Comparison of ENCODE assay signal across 35 cellular contexts in genomic region chr4:122481766-122482405, GRCh38. TPM values are rescaled to one million over a fixed set of nuclear protein-coding genes. Genes with fewer than 3 reads are reported as not detected.
DNase-seq lines count a peak whose midpoint lies in the region; ATAC-seq and TF ChIP-seq lines count a peak whose summit lies in the region.
"Had no signal": no experiment of that assay in that cellular context is flagged by ENCODE, and none has a peak within 500 bp of the region (broad histone marks: within the 10 kb centered on the region; RNA-seq: fewer than 3 reads in every experiment).

No MANE protein-coding gene starts in this region.

- H3K9me3 ChIP-seq in hepatocyte (ENCODE audit: low read depth) = no peaks in the 10 kb centered on the region
- H3K9me3 ChIP-seq in mucosa of descending colon = no peaks in the 10 kb centered on the region
- H3K9me3 ChIP-seq: ascending aorta, Peyer's patch, SJSA1 had no signal

- H2AFZ ChIP-seq in ACC112 (ENCODE audit: low read length, unreplicated experiment) = peak overlapping the region; percentile 5
- H2AFZ ChIP-seq in hepatocyte = no peak overlapping the region

- H3K79me2 ChIP-seq in ACC112 (ENCODE audit: control insufficient read depth, insufficient read depth, low read length, unreplicated experiment) = no peaks in the 10 kb centered on the region
- H3K79me2 ChIP-seq in hepatocyte = no peaks in the 10 kb centered on the region

- H3K4me3 Mint-ChIP-seq in HFFc6 = no peak overlapping the region
- H3K4me3 Mint-ChIP-seq: activated naive CD4-positive, alpha-beta T cell treated with anti-CD3 and anti-CD28 coated beads, Interleukin-2, amount 50 U/mL, for 24 hours; activated T-helper 17 cell treated with anti-CD3 and anti-CD28 coated beads, Interleukin-2, amount 50 U/mL, for 72 hours; natural killer cell; T-cell had no signal

- H3K4me1 Mint-ChIP-seq in HFFc6 (ENCODE audit: low read depth) = no peaks in the 10 kb centered on the region; the same call in 1 of the 2 replicates
- H3K4me1 Mint-ChIP-seq: natural killer cell, T-cell had no signal

- no peak overlapping the region for H3K27ac Mint-ChIP-seq in HFFc6
- H3K27ac Mint-ChIP-seq: activated naive CD4-positive, alpha-beta T cell treated with anti-CD3 and anti-CD28 coated beads, Interleukin-2, amount 50 U/mL, for 24 hours; activated T-helper 17 cell treated with anti-CD3 and anti-CD28 coated beads, Interleukin-2, amount 50 U/mL, for 72 hours; natural killer cell; T-cell had no signal

- DNase-seq in HFFc6 = peak; percentile 15
- peak; percentile 58 for DNase-seq in astrocyte of the hippocampus (ENCODE audit: low read depth, low spot score)
- peak; percentile 6 for DNase-seq in hepatocyte (ENCODE audit: low spot score)
- no peak for DNase-seq in SIG-M5 (lab: John Stamatoyannopoulos, UW)
- no peak for DNase-seq in nucleus accumbens (lab: John Stamatoyannopoulos, UW)
- no peak for DNase-seq in mucosa of descending colon
- DNase-seq: 8988T; activated CD4-positive, alpha-beta T cell treated with anti-CD3 and anti-CD28 coated beads, Interleukin-2, amount 50 U/mL, for 48 hours; activated CD8-positive, alpha-beta memory T cell treated with anti-CD3 and anti-CD28 coated beads, Interleukin-2, amount 50 U/mL, for 4 hours; central memory CD4-positive, alpha-beta T cell; COR-L47; dermis blood vessel endothelial cell; head of caudate nucleus; IMR-90; natural killer cell; NCI-H1092 treated with DMSO at 0.1 percent for 48 hours; NCI-H187 treated with DMSO at 0.1 percent for 48 hours; NCI-H526; Peyer's patch; retina; stimulated activated CD4-positive, alpha-beta T cell treated with anti-CD3 and anti-CD28 coated beads, Interleukin-2, amount 100 ng/mL, for 24 hours; T-cell had no signal

- intact Hi-C loops in mucosa of descending colon (cut with DNase I, micrococcal nuclease) = no loop called here

- 56% methylated on average over 4 of the region's 4 CpGs for WGBS in hepatocyte (ENCODE audit: low lambda C conversion rate, missing lambda C conversion rate)

- H3K27ac ChIP-seq in ACC112 (ENCODE audit: low read depth, low read length) (no peak overlapping the region), hepatocyte (peak overlapping the region; percentile 49)
- H3K27ac ChIP-seq: ascending aorta, BLaER1, Peyer's patch, SJSA1, tibial nerve had no signal

- H3K36me3 ChIP-seq in ACC112 (ENCODE audit: insufficient read depth, low read length) = no peaks in the 10 kb centered on the region
- H3K36me3 ChIP-seq in hepatocyte (replicated peaks; ENCODE audit: insufficient read depth, low read depth) = no peaks in the 10 kb centered on the region
- H3K36me3 ChIP-seq in mucosa of descending colon (ENCODE audit: low read depth) = no peaks in the 10 kb centered on the region
- H3K36me3 ChIP-seq: ascending aorta, BLaER1, Peyer's patch, SJSA1, tibial nerve had no signal

- H4K20me1 ChIP-seq in hepatocyte (ENCODE audit: insufficient read depth, poor library complexity, severe bottlenecking) = no peaks in the 10 kb centered on the region
- H4K20me1 ChIP-seq: BLaER1 had no signal

- ATAC-seq in HG02884 (IDR thresholded peaks at IDR 0.05; ENCODE audit: unreplicated experiment) = no peak
- ATAC-seq in mucosa of descending colon = no peak
- ATAC-seq: activated CD4-positive, CD25-positive, alpha-beta regulatory T cell treated with anti-CD3 and anti-CD28 coated beads, Interleukin-2, amount 50 U/mL, for 24 hours; activated T-helper 17 cell treated with anti-CD3 and anti-CD28 coated beads, Interleukin-2, amount 50 U/mL, for 72 hours; GM12878; natural killer cell; T-cell had no signal

- H3K4me2 ChIP-seq in hepatocyte = no peak overlapping the region
- H3K4me2 ChIP-seq: BLaER1 had no signal

- H3K9me3 Mint-ChIP-seq in HFFc6 = no peaks in the 10 kb centered on the region

- TF ChIP-seq CTCF in HFFc6 (IDR thresholded peaks at IDR 0.05) (no peak), hepatocyte (IDR thresholded peaks at IDR 0.05; ENCODE audit: poor library complexity) (no peak), mucosa of descending colon (IDR thresholded peaks at IDR 0.05) (no peak)

- no peaks in the 10 kb centered on the region for H3K36me3 Mint-ChIP-seq in HFFc6 (ENCODE audit: low read depth)
- H3K36me3 Mint-ChIP-seq: activated naive CD4-positive, alpha-beta T cell treated with anti-CD3 and anti-CD28 coated beads, Interleukin-2, amount 50 U/mL, for 24 hours; natural killer cell; T-cell had no signal

- no peaks in the 10 kb centered on the region for H3K27me3 ChIP-seq in ACC112 (ENCODE audit: insufficient read depth, low read length)
- H3K27me3 ChIP-seq in hepatocyte = no peaks in the 10 kb centered on the region
- H3K27me3 ChIP-seq: ascending aorta, BLaER1, Peyer's patch, SJSA1, tibial nerve had no signal

- no peaks in the 10 kb centered on the region for H3K4me1 ChIP-seq in ACC112 (ENCODE audit: control insufficient read depth, insufficient read depth, low read length, unreplicated experiment)
- peaks cover 6% of the 10 kb centered on the region for H3K4me1 ChIP-seq in hepatocyte (ENCODE audit: insufficient read depth)
- no peaks in the 10 kb centered on the region for H3K4me1 ChIP-seq in mucosa of descending colon (ENCODE audit: low read depth)
- H3K4me1 ChIP-seq: ascending aorta, BLaER1, Peyer's patch, SJSA1, tibial nerve had no signal

- no peak overlapping the region for H3K4me3 ChIP-seq in ACC112 (ENCODE audit: low read depth, low read length)
- H3K4me3 ChIP-seq in hepatocyte = no peak overlapping the region
- no peak overlapping the region for H3K4me3 ChIP-seq in mucosa of descending colon
- H3K4me3 ChIP-seq: ascending aorta, BLaER1, GM12878, Peyer's patch, SJSA1, tibial nerve had no signal

- H3K27me3 Mint-ChIP-seq in HFFc6 (ENCODE audit: insufficient read depth) = peaks cover 5% of the 10 kb centered on the region; the same call in 1 of the 2 replicates
- H3K27me3 Mint-ChIP-seq: activated naive CD4-positive, alpha-beta T cell treated with anti-CD3 and anti-CD28 coated beads, Interleukin-2, amount 50 U/mL, for 24 hours; activated T-helper 17 cell treated with anti-CD3 and anti-CD28 coated beads, Interleukin-2, amount 50 U/mL, for 72 hours had no signal

- H3K9me2 ChIP-seq in hepatocyte (replicated peaks; ENCODE audit: insufficient read depth) = no peaks in the 10 kb centered on the region

RNA-seq across cellular contexts. Expression of gene IL2, which starts 25.4 kb away (rescaled TPM):
- not detected for total RNA-seq in HFFc6 (2021; fragmentation: NEBNext Ultra II Directional; extraction: Animal tissue kit (Norgen Biotek cat#: 25700))
- total RNA-seq in hepatocyte = not detected in 2 replicates
- polyA plus RNA-seq in hepatocyte = not detected in 2 replicates
- total RNA-seq in mucosa of descending colon = not detected
- total RNA-seq: ascending aorta, dermis blood vessel endothelial cell, IMR-90, kidney epithelial cell, lower leg skin, osteocyte, Peyer's patch, SJSA1 had no signal
- polyA plus RNA-seq: GM12878, IMR-90 had no signal

Comparison
In these comparisons a context has a peak if more than half of its experiments do, and no peak if none do; other contexts are left out.
1. DNase-seq: peak in HFFc6 (single experiment), astrocyte of the hippocampus (single experiment) and hepatocyte (single experiment); none in SIG-M5 (single experiment), nucleus accumbens (0 of 56) and mucosa of descending colon (0 of 3).